ENCODE assay signal across 1 cellular context in genomic region chr17:62094175-62094574, GRCh38.
TF ChIP-seq lines count a peak whose summit lies in the region.

No MANE protein-coding gene starts in this region.

TF ChIP-seq in IMR-90, 13 proteins besides CTCF, POLR2A, EP300 and RAD21:
- TF ChIP-seq MAZ (IDR thresholded peaks at IDR 0.05; ENCODE audit: borderline replicate concordance, low read depth, low read length) (no peak), MXI1 (IDR thresholded peaks at IDR 0.05; ENCODE audit: borderline replicate concordance, low read depth, low read length) (no peak), FOS (IDR thresholded peaks at IDR 0.05; ENCODE audit: low read depth, low read length) (no peak), USF2 (IDR thresholded peaks at IDR 0.05; ENCODE audit: low read depth, low read length) (no peak), CHD1 (IDR thresholded peaks at IDR 0.05; ENCODE audit: low read depth, low read length) (no peak), RFX5 (IDR thresholded peaks at IDR 0.05; ENCODE audit: low read depth, low read length) (no peak), SMC3 (IDR thresholded peaks at IDR 0.05; ENCODE audit: low read depth, low read length) (no peak), RCOR1 (IDR thresholded peaks at IDR 0.05; ENCODE audit: insufficient replicate concordance, low read length) (no peak), CEBPB (IDR thresholded peaks at IDR 0.05; ENCODE audit: low read depth, low read length) (no peak), BHLHE40 (IDR thresholded peaks at IDR 0.05; ENCODE audit: low read depth, low read length) (no peak), MAFK (IDR thresholded peaks at IDR 0.05; ENCODE audit: low read depth, low read length) (no peak), NFE2L2 (IDR thresholded peaks at IDR 0.05; ENCODE audit: low read depth, low read length) (no peak)
- TF ChIP-seq, protein P1, sequence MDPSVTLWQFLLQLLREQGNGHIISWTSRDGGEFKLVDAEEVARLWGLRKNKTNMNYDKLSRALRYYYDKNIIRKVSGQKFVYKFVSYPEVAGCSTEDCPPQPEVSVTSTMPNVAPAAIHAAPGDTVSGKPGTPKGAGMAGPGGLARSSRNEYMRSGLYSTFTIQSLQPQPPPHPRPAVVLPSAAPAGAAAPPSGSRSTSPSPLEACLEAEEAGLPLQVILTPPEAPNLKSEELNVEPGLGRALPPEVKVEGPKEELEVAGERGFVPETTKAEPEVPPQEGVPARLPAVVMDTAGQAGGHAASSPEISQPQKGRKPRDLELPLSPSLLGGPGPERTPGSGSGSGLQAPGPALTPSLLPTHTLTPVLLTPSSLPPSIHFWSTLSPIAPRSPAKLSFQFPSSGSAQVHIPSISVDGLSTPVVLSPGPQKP (IDR thresholded peaks at IDR 0.05; ENCODE audit: borderline replicate concordance, low read depth, low read length): no peak
